16 cellular contexts compared by ENCODE assay signal in genomic region chr4:152073738-152074137, GRCh38.
DNase-seq lines count a peak whose midpoint lies in the region; ATAC-seq, FAIRE-seq and TF ChIP-seq lines count a peak whose summit lies in the region.
"Had no signal": no experiment of that assay in that cellular context is flagged by ENCODE, and none has a peak within 500 bp of the region (broad histone marks: within the 10 kb centered on the region; RNA-seq: fewer than 3 reads in every experiment).

No MANE protein-coding gene starts in this region.

- no peak overlapping the region for H3K4me3 Mint-ChIP-seq in neural progenitor cell
- H3K4me3 Mint-ChIP-seq: IgD-negative memory B cell had no signal

- TF ChIP-seq CTCF in fibroblast of mammary gland (conservative IDR thresholded peaks at IDR 0.05; ENCODE audit: control insufficient read depth, insufficient read depth, low read depth, low read length) = no peak
- no peak for TF ChIP-seq CTCF in neural progenitor cell (IDR thresholded peaks at IDR 0.05)

- H3K4me1 Mint-ChIP-seq in neural progenitor cell = peaks cover 41% of the 10 kb centered on the region
- H3K4me1 Mint-ChIP-seq: IgD-negative memory B cell had no signal

- no peaks in the 10 kb centered on the region for H3K27me3 ChIP-seq in neural progenitor cell
- H3K27me3 ChIP-seq: gastrocnemius medialis, neutrophil had no signal

- no peak overlapping the region for H3K27ac Mint-ChIP-seq in neural progenitor cell
- H3K27ac Mint-ChIP-seq: IgD-negative memory B cell had no signal

- H3K9me3 ChIP-seq in neural progenitor cell (ENCODE audit: low read depth) = no peaks in the 10 kb centered on the region
- H3K9me3 ChIP-seq: Caco-2, gastrocnemius medialis, neutrophil, SK-N-SH had no signal

- H3K36me3 ChIP-seq in neural progenitor cell = no peaks in the 10 kb centered on the region
- H3K36me3 ChIP-seq: gastrocnemius medialis, neutrophil had no signal

- peaks cover 9% of the 10 kb centered on the region for H3K27me3 Mint-ChIP-seq in neural progenitor cell (ENCODE audit: insufficient read depth, low read depth)

- peak; percentile 60 for FAIRE-seq in GM19239 (lab: Jason Lieb, UNC)

- no peak overlapping the region for H3K27ac ChIP-seq in neural progenitor cell
- H3K27ac ChIP-seq: gastrocnemius medialis, neutrophil had no signal

- H3K9me3 Mint-ChIP-seq in neural progenitor cell = peaks cover 4% of the 10 kb centered on the region

- H4K20me1 ChIP-seq in neural progenitor cell (ENCODE audit: low read depth) = no peaks in the 10 kb centered on the region

- ATAC-seq in HG02884 (IDR thresholded peaks at IDR 0.05; ENCODE audit: unreplicated experiment) = no peak
- ATAC-seq: gastrocnemius medialis, left colon had no signal

- H3K4me2 ChIP-seq in neural progenitor cell = no peak overlapping the region
- H3K4me2 ChIP-seq: SK-N-SH, smooth muscle cell had no signal

- no peak overlapping the region for H3K9ac ChIP-seq in neural progenitor cell
- H3K9ac ChIP-seq: SK-N-SH had no signal

- no peak overlapping the region for H2AFZ ChIP-seq in neural progenitor cell (replicated peaks)

- H3F3A ChIP-seq in neural progenitor cell (ENCODE audit: low read depth) = no peaks in the 10 kb centered on the region

- peaks cover 15% of the 10 kb centered on the region for H3K4me1 ChIP-seq in neural progenitor cell
- H3K4me1 ChIP-seq: gastrocnemius medialis had no signal

- H3K36me3 Mint-ChIP-seq in neural progenitor cell = no peaks in the 10 kb centered on the region

- H3K4me3 ChIP-seq in fibroblast of mammary gland (ENCODE audit: control insufficient read depth, low read depth, low read length) (no peak overlapping the region), neural progenitor cell (no peak overlapping the region)
- H3K4me3 ChIP-seq: gastrocnemius medialis, smooth muscle cell had no signal

- DNase-seq in GM19239 (ENCODE audit: insufficient read length, low spot score) = no peak
- DNase-seq in NOMO-1 treated with DMSO at 0.1 percent for 48 hours (lab: John Stamatoyannopoulos, UW; ENCODE audit: unreplicated experiment) = peak; percentile 48
- DNase-seq in fibroblast of mammary gland (ENCODE audit: low read depth) = peak; percentile 13
- DNase-seq in renal cortical epithelial cell (ENCODE audit: low read depth) = peak; percentile 24
- DNase-seq in neural progenitor cell (ENCODE audit: low spot score) = no peak
- no peak for DNase-seq in globus pallidus (ENCODE audit: low spot score)
- DNase-seq: Caco-2, dermis blood vessel endothelial cell, gastrocnemius medialis, left colon, NCI-H187, SK-N-SH had no signal

- no peaks in the 10 kb centered on the region for H3K79me2 ChIP-seq in neural progenitor cell (ENCODE audit: low read depth)

Comparison
In these comparisons a context has a peak if more than half of its experiments do, and no peak if none do; other contexts are left out.
1. DNase-seq: peak in NOMO-1 treated with DMSO at 0.1 percent for 48 hours (single experiment), fibroblast of mammary gland (single experiment) and renal cortical epithelial cell (single experiment); none in GM19239 (single experiment), neural progenitor cell (single experiment) and globus pallidus (single experiment).